ENCODE assay signal across 8 cellular contexts in genomic region chr11:23021287-23021863, GRCh38.
DNase-seq lines count a peak whose midpoint lies in the region; ATAC-seq, FAIRE-seq and TF ChIP-seq lines count a peak whose summit lies in the region.

No MANE protein-coding gene starts in this region.

- H2AFZ ChIP-seq in KMS-11 (ENCODE audit: low read depth) = no peak overlapping the region
- H2AFZ ChIP-seq in GM12878 (ENCODE audit: control insufficient read depth, low read depth, low read length) = no peak overlapping the region

- H3K27ac ChIP-seq in KMS-11 = no peak overlapping the region
- no peak overlapping the region for H3K27ac ChIP-seq in GM12878 (ENCODE audit: control insufficient read depth, insufficient read depth)
- H3K27ac ChIP-seq in liver (ENCODE audit: low read depth in 1 of 2, low read length in 2 of 2) = no peak overlapping the region

- H4K20me1 ChIP-seq in KMS-11 (ENCODE audit: insufficient read depth) (no peaks in the 10 kb centered on the region), GM12878 (ENCODE audit: control insufficient read depth, insufficient read depth) (no peaks in the 10 kb centered on the region)

- H3K4me1 ChIP-seq in KMS-11 (ENCODE audit: low read depth, poor library complexity, severe bottlenecking) = no peaks in the 10 kb centered on the region
- H3K4me1 ChIP-seq in GM12878 (ENCODE audit: control insufficient read depth, insufficient read depth, low read length) = no peaks in the 10 kb centered on the region
- H3K4me1 ChIP-seq in liver (ENCODE audit: control insufficient read depth in 4 of 4, insufficient read depth in 4 of 4, low read length in 3 of 4) = peaks cover 0 to 13% (median 0%) of the 10 kb centered on the region in 4 donors

- H3K4me2 ChIP-seq in KMS-11 (no peak overlapping the region), GM12878 (ENCODE audit: control insufficient read depth, insufficient read depth) (no peak overlapping the region)

- H3K27me3 ChIP-seq in KMS-11 (ENCODE audit: insufficient read depth, low read depth) (no peaks in the 10 kb centered on the region), GM12878 (replicated peaks in 1 of 2; ENCODE audit: control insufficient read depth in 2 of 2, insufficient read depth in 2 of 2, low read length in 1 of 2) (no peaks in the 10 kb centered on the region), liver (ENCODE audit: control insufficient read depth in 4 of 4, insufficient read depth in 4 of 4, low read length in 3 of 4) (no peaks in the 10 kb centered on the region)

- ATAC-seq in GM21381 (IDR thresholded peaks at IDR 0.05; ENCODE audit: unreplicated experiment) (peak; percentile 53), GM12878 (peak; percentile 77)

- 0% methylated on average over 4 of the region's 4 CpGs for WGBS in GM12878 (ENCODE audit: insufficient coverage, insufficient replicate concordance, low lambda C conversion rate, missing lambda C conversion rate)
- 33% methylated on average over 4 of the region's 4 CpGs for WGBS in liver

- no peaks in the 10 kb centered on the region for H3K4me1 Mint-ChIP-seq in activated CD4-positive, alpha-beta memory T cell treated with anti-CD3 and anti-CD28 coated beads, Interleukin-2, amount 10 ng/mL, durations not matched to agents 7 days and 5 days

- CTCF ChIA-PET in GM12878 (lab: Yijun Ruan, JAX) = interaction anchor here (0.6 to 8.2 kb wide), 33 partner anchors 11 to 536 kb away, joined by 3 to 141 read pairs (median 4); no protein-coding TSS in a partner anchor
- CTCF ChIA-PET in activated CD4-positive, alpha-beta memory T cell treated with anti-CD3 and anti-CD28 coated beads, Interleukin-2, amount 10 ng/mL, durations not matched to agents 7 days and 5 days (lab: Charles Lee) = no interaction called here

- TF ChIP-seq RAD21 in GM12878 (IDR thresholded peaks at IDR 0.05; ENCODE audit: insufficient read depth, low read depth, low read length) (peak; percentile 69), liver (IDR thresholded peaks at IDR 0.05) (peak; percentile 70 to 75)

- H3K9me3 Mint-ChIP-seq in activated CD4-positive, alpha-beta memory T cell treated with anti-CD3 and anti-CD28 coated beads, Interleukin-2, amount 10 ng/mL, durations not matched to agents 7 days and 5 days = no peaks in the 10 kb centered on the region

- no peak for TF ChIP-seq EP300 in GM12878 (IDR thresholded peaks at IDR 0.05; ENCODE audit: borderline replicate concordance in 1 of 2, control insufficient read depth in 1 of 2, low read depth in 2 of 2, low read length in 2 of 2)

- SMC1A ChIA-PET in GM12878 (lab: Charles Lee; ENCODE audit: uncharacterized antibody, unreplicated experiment) = interaction anchor here (0.7 to 5.9 kb wide), 24 partner anchors 14 to 521 kb away, joined by 3 to 123 read pairs (median 4); no protein-coding TSS in a partner anchor

- no peaks in the 10 kb centered on the region for H3K27me3 Mint-ChIP-seq in activated CD4-positive, alpha-beta memory T cell treated with anti-CD3 and anti-CD28 coated beads, Interleukin-2, amount 10 ng/mL, durations not matched to agents 7 days and 5 days

- FAIRE-seq in GM12878 (lab: Jason Lieb, UNC) = no peak

- H3K9ac ChIP-seq in KMS-11 (no peak overlapping the region), GM12878 (ENCODE audit: control insufficient read depth, insufficient read depth, low read length) (no peak overlapping the region), liver (ENCODE audit: low read depth in 1 of 2, low read length in 2 of 2) (no peak overlapping the region)

- in situ Hi-C loops in GM12878 (cut with MboI) = no loop called here

- no TSS peak for BruUV-seq in GM12878 (replicated peaks; lab: Mats Ljungman, UMichigan)

- H3K27ac Mint-ChIP-seq in activated CD4-positive, alpha-beta memory T cell treated with anti-CD3 and anti-CD28 coated beads, Interleukin-2, amount 10 ng/mL, durations not matched to agents 7 days and 5 days = no peak overlapping the region

- H3K79me2 ChIP-seq in KMS-11 (ENCODE audit: insufficient read depth, low read depth) = no peaks in the 10 kb centered on the region
- no peaks in the 10 kb centered on the region for H3K79me2 ChIP-seq in GM12878 (ENCODE audit: control insufficient read depth, insufficient read depth, low read length)

- H3K9me3 ChIP-seq in GM12878 (replicated peaks; ENCODE audit: control insufficient read depth, insufficient read depth, low read length) (no peaks in the 10 kb centered on the region), liver (ENCODE audit: control insufficient read depth in 4 of 4, low read length in 3 of 4) (no peaks in the 10 kb centered on the region)

- DNase-seq in DMS153 treated with DMSO at 0.1 percent for 48 hours (lab: John Stamatoyannopoulos, UW; ENCODE audit: unreplicated experiment) = peak; percentile 4
- no peak for DNase-seq in DMS153 (lab: John Stamatoyannopoulos, UW)
- DNase-seq in GM12878 (ENCODE audit: low read depth, low spot score) = no peak
- DNase-seq in activated CD4-positive, alpha-beta memory T cell treated with anti-CD3 and anti-CD28 coated beads, Interleukin-2, amount 10 ng/mL, durations not matched to agents 7 days and 5 days = no peak
- no peak for DNase-seq in activated CD8-positive, alpha-beta memory T cell treated with anti-CD3 and anti-CD28 coated beads, Interleukin-2, amount 50 U/mL, for 4 hours

- no peak for TF ChIP-seq POLR2A in GM12878 (IDR thresholded peaks at IDR 0.05; ENCODE audit: low read depth, low read length)

- TF ChIP-seq CTCF in KMS-11 (conservative IDR thresholded peaks at IDR 0.05; ENCODE audit: low read depth, low read length) = peak; percentile 88
- peak; percentile 65 to 81 (median 68) for TF ChIP-seq CTCF in GM12878 (IDR thresholded peaks at IDR 0.05 in 2 of 3, conservative IDR thresholded peaks at IDR 0.05 in 1 of 3; ENCODE audit: control insufficient read depth in 2 of 3, extremely low read depth in 1 of 3, insufficient read depth in 1 of 3, low read depth in 3 of 3, low read length in 3 of 3)
- TF ChIP-seq CTCF in liver (IDR thresholded peaks at IDR 0.05; ENCODE audit: low read depth, low read length, missing input control) = peak; percentile 55

- H3K4me3 Mint-ChIP-seq in activated CD4-positive, alpha-beta memory T cell treated with anti-CD3 and anti-CD28 coated beads, Interleukin-2, amount 10 ng/mL, durations not matched to agents 7 days and 5 days = no peak overlapping the region

- H3K36me3 ChIP-seq in KMS-11 (ENCODE audit: insufficient read depth) (no peaks in the 10 kb centered on the region), GM12878 (ENCODE audit: control insufficient read depth in 2 of 2, insufficient read depth in 2 of 2, low read length in 1 of 2) (no peaks in the 10 kb centered on the region), liver (ENCODE audit: control insufficient read depth in 4 of 4, insufficient read depth in 3 of 4, low read depth in 1 of 4, low read length in 3 of 4) (no peaks in the 10 kb centered on the region)

- H3K4me3 ChIP-seq in KMS-11 (IDR thresholded peaks at IDR 0.05; ENCODE audit: insufficient read depth, low read depth, low read length) = no peak overlapping the region
- no peak overlapping the region for H3K4me3 ChIP-seq in GM12878
- no peak overlapping the region for H3K4me3 ChIP-seq in liver (ENCODE audit: low read depth in 1 of 3, low read length in 3 of 3)

- intact Hi-C loops in GM12878 (cut with micrococcal nuclease; ENCODE audit: unreplicated experiment) = loop anchor here (1.0 to 10.0 kb wide), 4 partner anchors 91 to 519 kb away; no protein-coding TSS in a partner anchor

- POLR2A ChIA-PET in GM12878 (lab: Charles Lee) = interaction anchor here (1.0 kb wide), 1 partner anchor 161 kb away, joined by 3 read pairs; no protein-coding TSS in a partner anchor
- POLR2A ChIA-PET in activated CD4-positive, alpha-beta memory T cell treated with anti-CD3 and anti-CD28 coated beads, Interleukin-2, amount 10 ng/mL, durations not matched to agents 7 days and 5 days (lab: Charles Lee) = no interaction called here

- H3K36me3 Mint-ChIP-seq in activated CD4-positive, alpha-beta memory T cell treated with anti-CD3 and anti-CD28 coated beads, Interleukin-2, amount 10 ng/mL, durations not matched to agents 7 days and 5 days (ENCODE audit: low read depth) = no peaks in the 10 kb centered on the region

- RAD21 ChIA-PET in GM12878 (lab: Charles Lee; ENCODE audit: unreplicated experiment) = interaction anchor here (0.9 to 6.6 kb wide), 22 partner anchors 25 to 532 kb away, joined by 3 to 125 read pairs (median 4); no protein-coding TSS in a partner anchor

TF ChIP-seq in GM12878, 131 proteins besides CTCF, POLR2A, EP300 and RAD21:
- TF ChIP-seq SMC3 (IDR thresholded peaks at IDR 0.05; ENCODE audit: borderline replicate concordance, low read length) (peak; percentile 48; the same call in 1 of the 2 replicates), RELA (IDR thresholded peaks at IDR 0.05; ENCODE audit: borderline replicate concordance, partially characterized antibody) (no peak), BACH1 (IDR thresholded peaks at IDR 0.05; ENCODE audit: borderline replicate concordance) (no peak), LARP7 (IDR thresholded peaks at IDR 0.05) (0 out of 2 replicates have a peak, but pooled peaks have one; percentile 8)

TF ChIP-seq in liver, 16 proteins besides CTCF, POLR2A, EP300 and RAD21 (continues in another document):
- TF ChIP-seq REST (IDR thresholded peaks at IDR 0.05) = no peak
- TF ChIP-seq FOXA1 (IDR thresholded peaks at IDR 0.05) = no peak
- no peak for TF ChIP-seq SP1 (IDR thresholded peaks at IDR 0.05)
- TF ChIP-seq EGR1 (IDR thresholded peaks at IDR 0.05; ENCODE audit: low read depth in 2 of 2) = no peak
- TF ChIP-seq NR2F2 (IDR thresholded peaks at IDR 0.05) = no peak
